Comparison of ENCODE assay signal across 25 cellular contexts in the genomic region with DNA sequence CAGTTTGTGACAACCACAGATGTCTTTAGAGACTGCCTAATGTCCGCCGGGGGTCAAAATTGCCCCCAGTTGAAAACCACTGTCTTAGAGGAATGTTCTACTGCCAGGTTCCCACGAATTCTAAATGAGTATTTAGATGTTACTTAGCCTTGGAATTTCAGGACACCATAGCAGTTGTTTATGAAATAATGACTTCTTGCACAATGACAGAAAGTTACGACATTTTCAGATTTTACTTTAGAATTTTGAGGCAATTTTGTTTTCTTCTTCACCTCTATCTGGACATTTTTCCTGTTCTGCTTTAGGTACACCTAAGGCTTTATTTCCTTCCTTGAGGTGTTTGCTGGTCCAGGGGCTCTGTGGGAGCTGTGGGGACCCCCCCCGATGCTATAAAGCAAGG.
"Had no signal": no experiment of that assay in that cellular context is flagged by ENCODE, and none has a peak within 500 bp of the region (broad histone marks: within the 10 kb centered on the region; RNA-seq: fewer than 3 reads in every experiment).

No MANE protein-coding gene starts in this region.

- H3K4me1 Mint-ChIP-seq: endodermal cell; immature natural killer cell; naive B cell; nephron; stimulated activated naive CD8-positive, alpha-beta T cell treated with anti-CD3 and anti-CD28 coated beads, Interleukin-15, amount 100 ng/mL, for 72 hours had no signal

- H3K27me3 Mint-ChIP-seq: dendritic cell treated with granulocyte-macrophage colony-stimulating factor and Interleukin-4, amounts not matched to agents 40 ng/mL and 50 ng/mL, for 4 days; stimulated activated naive CD8-positive, alpha-beta T cell treated with anti-CD3 and anti-CD28 coated beads, Interleukin-15, amount 100 ng/mL, for 72 hours had no signal

- H3K27ac Mint-ChIP-seq: dendritic cell treated with granulocyte-macrophage colony-stimulating factor and Interleukin-4, amounts not matched to agents 40 ng/mL and 50 ng/mL, for 4 days; endodermal cell; immature natural killer cell; naive B cell; nephron; stimulated activated memory B cell treated with anti-CD40 and anti-IgM and Interleukin-4, amounts not matched to agents 10 μg/mL and 1 μg/mL and 100 μg/mL, for 72 hours; stimulated activated naive CD8-positive, alpha-beta T cell treated with anti-CD3 and anti-CD28 coated beads, Interleukin-15, amount 100 ng/mL, for 72 hours had no signal

- DNase-seq: cerebellar nuclear complex; endodermal cell; erythroblast; gastrocnemius medialis; immature natural killer cell; kidney; left colon; left ventricle myocardium superior; mesenchymal stem cell; naive B cell; ovary; spleen; stimulated activated CD4-positive, alpha-beta T cell treated with anti-CD3 and anti-CD28 coated beads, Interleukin-15, amount 100 ng/mL, for 24 hours; stimulated activated CD4-positive, alpha-beta T cell treated with anti-CD3 and anti-CD28 coated beads, Interleukin-1b, Interleukin-23, amount 100 ng/mL, for 48 hours; stimulated activated CD4-positive, alpha-beta T cell treated with anti-CD3 and anti-CD28 coated beads, Interleukin-4, amount 100 ng/mL, for 24 hours; stimulated activated naive CD8-positive, alpha-beta T cell treated with anti-CD3 and anti-CD28 coated beads, Interleukin-15, amount 100 ng/mL, for 72 hours; testis; upper lobe of right lung had no signal

- H3K4me1 ChIP-seq: gastrocnemius medialis, right atrium auricular region, spleen, testis, tibial nerve, upper lobe of right lung, vagina had no signal

- H3K27me3 ChIP-seq: gastrocnemius medialis, ovary, right atrium auricular region, testis, tibial nerve, upper lobe of right lung, vagina had no signal

- H3K4me3 ChIP-seq: gastrocnemius medialis, lung, ovary, right atrium auricular region, spleen, testis, tibial nerve, upper lobe of right lung, vagina had no signal

- H3K27ac ChIP-seq: gastrocnemius medialis, ovary, right atrium auricular region, spleen, testis, tibial nerve, upper lobe of right lung, vagina had no signal

- H3K4me3 Mint-ChIP-seq: dendritic cell treated with granulocyte-macrophage colony-stimulating factor and Interleukin-4, amounts not matched to agents 40 ng/mL and 50 ng/mL, for 4 days; endodermal cell; immature natural killer cell; naive B cell; nephron; stimulated activated memory B cell treated with anti-CD40 and anti-IgM and Interleukin-4, amounts not matched to agents 10 μg/mL and 1 μg/mL and 100 μg/mL, for 72 hours; stimulated activated naive CD8-positive, alpha-beta T cell treated with anti-CD3 and anti-CD28 coated beads, Interleukin-15, amount 100 ng/mL, for 72 hours had no signal

- H3K36me3 ChIP-seq: gastrocnemius medialis, ovary, right atrium auricular region, spleen, upper lobe of right lung, vagina had no signal

- ATAC-seq: gastrocnemius medialis; left colon; left ventricle myocardium superior; stimulated activated memory B cell treated with anti-CD40 and anti-IgM and Interleukin-4, amounts not matched to agents 10 μg/mL and 1 μg/mL and 100 μg/mL, for 72 hours; stimulated activated naive CD8-positive, alpha-beta T cell treated with anti-CD3 and anti-CD28 coated beads, Interleukin-15, amount 100 ng/mL, for 72 hours; upper lobe of right lung had no signal

- H3K36me3 Mint-ChIP-seq: immature natural killer cell had no signal

- H3K9me3 ChIP-seq: gastrocnemius medialis, ovary, right atrium auricular region, testis, upper lobe of right lung, vagina had no signal
